Comparison of ENCODE assay signal across 1 cellular context in genomic region chr7:66571568-66571967, GRCh38.
A peak's percentile ranks its signal among the peaks of the same experiment; 100 is the strongest.
TF ChIP-seq lines count a peak whose summit lies in the region.

No MANE protein-coding gene starts in this region.

TF ChIP-seq in IMR-90, 13 proteins besides CTCF, POLR2A, EP300 and RAD21:
- TF ChIP-seq NFE2L2 (IDR thresholded peaks at IDR 0.05; ENCODE audit: low read depth, low read length): no peak
- TF ChIP-seq, protein P1, sequence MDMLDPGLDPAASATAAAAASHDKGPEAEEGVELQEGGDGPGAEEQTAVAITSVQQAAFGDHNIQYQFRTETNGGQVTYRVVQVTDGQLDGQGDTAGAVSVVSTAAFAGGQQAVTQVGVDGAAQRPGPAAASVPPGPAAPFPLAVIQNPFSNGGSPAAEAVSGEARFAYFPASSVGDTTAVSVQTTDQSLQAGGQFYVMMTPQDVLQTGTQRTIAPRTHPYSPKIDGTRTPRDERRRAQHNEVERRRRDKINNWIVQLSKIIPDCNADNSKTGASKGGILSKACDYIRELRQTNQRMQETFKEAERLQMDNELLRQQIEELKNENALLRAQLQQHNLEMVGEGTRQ (IDR thresholded peaks at IDR 0.05; ENCODE audit: low read depth, low read length): 0 out of 2 replicates have a peak, but pooled peaks have one; percentile 16
